In genomic region chr17:50259484-50260324, GRCh38 we compare ENCODE assay signal across 20 cellular contexts. TPM values are rescaled to one million over a fixed set of nuclear protein-coding genes. Genes with fewer than 3 reads are reported as not detected.
DNase-seq lines count a peak whose midpoint lies in the region; ATAC-seq and TF ChIP-seq lines count a peak whose summit lies in the region.
"Had no signal": no experiment of that assay in that cellular context is flagged by ENCODE, and none has a peak within 500 bp of the region (broad histone marks: within the 10 kb centered on the region; RNA-seq: fewer than 3 reads in every experiment).

No MANE protein-coding gene starts in this region.

- no peak for TF ChIP-seq EP300 in gastroesophageal sphincter (IDR thresholded peaks at IDR 0.05)

- H3K4me1 ChIP-seq in breast epithelium (peaks cover 0 to 3% of the 10 kb centered on the region in 2 donors), mammary epithelial cell (ENCODE audit: insufficient read depth, low read length) (no peaks in the 10 kb centered on the region), gastroesophageal sphincter (peaks cover 0 to 46% (median 10%) of the 10 kb centered on the region in 3 donors), trophoblast cell (ENCODE audit: control insufficient read depth in 1 of 2, insufficient read depth in 2 of 2, low read length in 2 of 2) (peaks cover 12 to 13% of the 10 kb centered on the region in 2 experiments)

- no peak overlapping the region for H3K18ac ChIP-seq in trophoblast cell (ENCODE audit: low read length)

- dilution Hi-C loops in mammary epithelial cell (cut with HindIII; ENCODE audit: low sequenced_read_pairs), result no loop called here

- H4K20me1 ChIP-seq in mammary epithelial cell (ENCODE audit: insufficient read depth, low read length), result no peaks in the 10 kb centered on the region

- no peak overlapping the region for H3K4me3 ChIP-seq in breast epithelium
- H3K4me3 ChIP-seq in mammary epithelial cell (replicated peaks in 1 of 3; ENCODE audit: insufficient read depth in 1 of 3, low read depth in 2 of 3, low read length in 3 of 3), result no peak overlapping the region
- H3K4me3 ChIP-seq in gastroesophageal sphincter, result no peak overlapping the region
- H3K4me3 ChIP-seq in trophoblast cell (ENCODE audit: low read depth, low read length), result no peak overlapping the region
- H3K4me3 ChIP-seq: esophagus muscularis mucosa, GM12878 had no signal

- H2BK5ac ChIP-seq in trophoblast cell (ENCODE audit: low read depth, low read length, poor library complexity), result no peak overlapping the region

- CTCF ChIA-PET in mammary epithelial cell (lab: Charles Lee; ENCODE audit: low non-redundant PET), result no interaction called here

- H3K9ac ChIP-seq in mammary epithelial cell (ENCODE audit: insufficient read depth, low read length) (no peak overlapping the region), trophoblast cell (ENCODE audit: low read length) (no peak overlapping the region)

- DNase-seq in breast epithelium (ENCODE audit: low spot score in 2 of 2) (peak; percentile 14 to 39), mammary epithelial cell (no peak), trophoblast cell (no peak), cerebellar cortex (ENCODE audit: low spot score) (no peak), amniotic stem cell (lab: John Stamatoyannopoulos, UW) (no peak), activated gamma-delta T cell (lab: John Stamatoyannopoulos, UW) (no peak)
- DNase-seq: activated CD4-positive, alpha-beta T cell treated with anti-CD3 and anti-CD28 coated beads, Interleukin-2, amount 10 ng/mL, durations not matched to agents 7 days and 5 days; activated T-cell treated with anti-CD3 and anti-CD28 coated beads, Interleukin-2, amount 50 U/mL, for 4 hours; CD4-positive, alpha-beta memory T cell; dermis blood vessel endothelial cell; EL; hypothalamus; left ventricle myocardium superior; NCI-H2081; NCI-H82; substantia nigra had no signal

- H3K14ac ChIP-seq in trophoblast cell (ENCODE audit: low read length), result peak overlapping the region; percentile 50

- H3K79me2 ChIP-seq in mammary epithelial cell (ENCODE audit: insufficient read depth, low read length), result no peaks in the 10 kb centered on the region
- no peaks in the 10 kb centered on the region for H3K79me2 ChIP-seq in trophoblast cell (ENCODE audit: control insufficient read depth, insufficient read depth, low read length, poor library complexity)

- no peak overlapping the region for H2AK5ac ChIP-seq in trophoblast cell (ENCODE audit: low read length)

- BruUV-seq in mammary epithelial cell (replicated peaks; lab: Mats Ljungman, UMichigan), result no TSS peak

- 84% methylated on average over 13 of the region's 18 CpGs for WGBS in mammary epithelial cell (ENCODE audit: low coverage, missing lambda C conversion rate)
- WGBS in gastroesophageal sphincter (ENCODE audit: low coverage in 1 of 2), 2 donors, result 35 to 41% methylated on average over 5 to 9 of the region's 18 CpGs
- WGBS in trophoblast cell (ENCODE audit: extremely low coverage, insufficient coverage, insufficient read length), result no CpG with 5 or more reads among the region's 18 CpGs

- H4K12ac ChIP-seq in trophoblast cell (ENCODE audit: low read depth, low read length), result peak overlapping the region; percentile 64

- H3K27me3 ChIP-seq in breast epithelium (no peaks in the 10 kb centered on the region), mammary epithelial cell (ENCODE audit: insufficient read depth, low read length) (no peaks in the 10 kb centered on the region), gastroesophageal sphincter (peaks cover 12% of the 10 kb centered on the region), trophoblast cell (ENCODE audit: insufficient read depth, low read length) (no peaks in the 10 kb centered on the region)
- H3K27me3 ChIP-seq: esophagus muscularis mucosa had no signal

- TF ChIP-seq POLR2A in breast epithelium (IDR thresholded peaks at IDR 0.05) (no peak), gastroesophageal sphincter (IDR thresholded peaks at IDR 0.05) (no peak)

- H4K91ac ChIP-seq in trophoblast cell (ENCODE audit: low read depth, low read length), result peak overlapping the region; percentile 50

- H3K23ac ChIP-seq in trophoblast cell (ENCODE audit: low read length), result no peak overlapping the region

- no peak overlapping the region for H3K4ac ChIP-seq in trophoblast cell (ENCODE audit: low read depth, low read length)

- H4K8ac ChIP-seq in trophoblast cell (ENCODE audit: low read depth, low read length), result no peak overlapping the region

- no peak overlapping the region for H2BK120ac ChIP-seq in trophoblast cell (ENCODE audit: insufficient read depth, low read length, poor library complexity)

- peaks cover 2% of the 10 kb centered on the region for H3K79me1 ChIP-seq in trophoblast cell (ENCODE audit: low read length)

- in situ Hi-C loops in mammary epithelial cell (cut with MboI; ENCODE audit: low sequenced_read_pairs in 2 of 2), result no loop called here

- peak overlapping the region; percentile 20 for H2BK12ac ChIP-seq in trophoblast cell (ENCODE audit: low read length)

- ATAC-seq in gastroesophageal sphincter (no peak), HG02970 (IDR thresholded peaks at IDR 0.05; ENCODE audit: low FRiP score, unreplicated experiment) (no peak)
- ATAC-seq: activated T-cell treated with anti-CD3 and anti-CD28 coated beads, Interleukin-2, amount 50 U/mL, for 4 hours; GM12878 had no signal

- H3K36me3 ChIP-seq in breast epithelium (no peaks in the 10 kb centered on the region), mammary epithelial cell (ENCODE audit: insufficient read depth, low read length) (no peaks in the 10 kb centered on the region), gastroesophageal sphincter (no peaks in the 10 kb centered on the region), trophoblast cell (ENCODE audit: control insufficient read depth in 1 of 2, insufficient read depth in 2 of 2, low read length in 2 of 2) (no peaks in the 10 kb centered on the region)
- H3K36me3 ChIP-seq: esophagus muscularis mucosa had no signal

- H3K4me2 ChIP-seq in mammary epithelial cell (ENCODE audit: insufficient read depth, low read depth, low read length) (no peak overlapping the region), trophoblast cell (ENCODE audit: low read length) (no peak overlapping the region)

- intact Hi-C loops in breast epithelium (cut with DNase I; ENCODE audit: low total_unique reads) (loop anchor here (1.0 kb wide), 1 partner anchor 46 kb away; no protein-coding TSS in a partner anchor), mammary epithelial cell (cut with micrococcal nuclease) (no loop called here)

- no peak for TF ChIP-seq CTCF in breast epithelium (IDR thresholded peaks at IDR 0.05)
- TF ChIP-seq CTCF in mammary epithelial cell (conservative IDR thresholded peaks at IDR 0.05 in 1 of 2, IDR thresholded peaks at IDR 0.05 in 1 of 2; ENCODE audit: extremely low read depth in 1 of 2, insufficient read depth in 1 of 2, low read depth in 1 of 2, low read length in 2 of 2), result no peak
- no peak for TF ChIP-seq CTCF in gastroesophageal sphincter (IDR thresholded peaks at IDR 0.05)

- H2AFZ ChIP-seq in mammary epithelial cell (ENCODE audit: low read depth, low read length) (no peak overlapping the region), trophoblast cell (ENCODE audit: insufficient read depth, low read length, poor library complexity) (no peak overlapping the region)

- H3K27ac ChIP-seq in breast epithelium (peak overlapping the region; percentile 40 to 88), mammary epithelial cell (ENCODE audit: insufficient read depth, low read depth, low read length) (no peak overlapping the region), gastroesophageal sphincter (peak overlapping the region in 3 of 4 donors; percentile 45 to 48 (median 47)), trophoblast cell (ENCODE audit: low read depth, low read length) (no peak overlapping the region)

- H3K9me3 ChIP-seq in breast epithelium, result no peaks in the 10 kb centered on the region
- no peaks in the 10 kb centered on the region for H3K9me3 ChIP-seq in mammary epithelial cell (replicated peaks; ENCODE audit: insufficient read depth, low read length)
- H3K9me3 ChIP-seq in gastroesophageal sphincter, result no peaks in the 10 kb centered on the region
- peaks cover 9% of the 10 kb centered on the region for H3K9me3 ChIP-seq in trophoblast cell (ENCODE audit: insufficient read depth, low read depth, low read length)
- H3K9me3 ChIP-seq: esophagus muscularis mucosa had no signal

RNA-seq across cellular contexts. Expression of gene TMEM92, which starts 14.6 kb away (rescaled TPM):
- under 1 TPM in 1 of 3 donors, not detected in 2; 0.33 TPM for total RNA-seq in breast epithelium
- under 1 TPM in 1 of 2 donors, not detected in 1; under 0.01 TPM for total RNA-seq in mammary epithelial cell
- 1.3 TPM for polyA plus RNA-seq in mammary epithelial cell
- 3.0 TPM for polyA minus RNA-seq in mammary epithelial cell
- under 1 TPM in 1 of 4 donors, not detected in 3; 0.16 TPM for total RNA-seq in gastroesophageal sphincter
- 15.5 and 15.6 TPM in 2 replicates for polyA plus RNA-seq in trophoblast cell (2013)
- total RNA-seq: activated CD4-positive, alpha-beta T cell treated with anti-CD3 and anti-CD28 coated beads, Interleukin-2, amount 10 ng/mL, durations not matched to agents 7 days and 5 days; activated T-cell treated with anti-CD3 and anti-CD28 coated beads, Interleukin-2, amount 50 U/mL, for 4 hours; CD4-positive, alpha-beta memory T cell; left ventricle myocardium superior had no signal
- polyA plus RNA-seq: CD4-positive, alpha-beta memory T cell had no signal

RNA-seq across cellular contexts. Expression of gene COL1A1, which starts 58.3 kb away (rescaled TPM):
- total RNA-seq in breast epithelium (10 to 100 TPM; 23.4 to 67.2 (median 44.5) TPM), mammary epithelial cell (10 to 100 TPM in 1 of 2 donors, 1 to 10 TPM in 1; 9.2 to 14.2 TPM), gastroesophageal sphincter (10 to 100 TPM; 14.6 to 92.9 (median 69.7) TPM)
- 1.8 TPM for polyA plus RNA-seq in mammary epithelial cell
- 11.4 TPM for polyA minus RNA-seq in mammary epithelial cell
- polyA plus RNA-seq in trophoblast cell (2013), result 548 and 582 TPM in 2 replicates
- polyA plus RNA-seq: CD4-positive, alpha-beta memory T cell had no signal

Comparison
In these comparisons a context has a peak if more than half of its experiments do, and no peak if none do; other contexts are left out.
1. DNase-seq: peak in breast epithelium (2 of 2); none in mammary epithelial cell (single experiment), trophoblast cell (0 of 2), cerebellar cortex (single experiment), amniotic stem cell (single experiment) and activated gamma-delta T cell (single experiment).
2. H3K27ac ChIP-seq: peak in breast epithelium (2 of 2) and gastroesophageal sphincter (3 of 4); none in mammary epithelial cell (single experiment) and trophoblast cell (single experiment).